Comparison of ENCODE assay signal across 8 cellular contexts in the genomic region with DNA sequence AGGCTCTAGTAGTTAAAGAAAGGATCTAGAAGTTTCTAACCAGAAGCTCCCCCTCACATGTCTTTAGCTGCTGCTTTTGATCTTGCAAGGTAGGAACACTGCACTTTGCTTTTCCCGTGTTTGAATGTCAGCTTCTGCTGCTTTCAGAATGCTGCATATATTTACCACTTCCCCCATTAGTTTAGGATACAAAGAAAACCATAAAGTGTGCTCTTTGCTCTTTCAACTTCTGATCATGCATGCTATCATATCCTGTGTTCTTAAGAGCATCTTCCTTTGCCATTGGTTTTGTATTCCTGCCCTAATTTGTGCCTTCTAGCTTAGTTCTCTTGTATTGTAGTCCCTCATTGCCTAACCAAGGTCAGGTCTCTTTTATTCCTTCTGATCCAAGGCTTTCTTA. TPM values are rescaled to one million over a fixed set of nuclear protein-coding genes. Genes with fewer than 3 reads are reported as not detected.
DNase-seq lines count a peak whose midpoint lies in the region; ATAC-seq and TF ChIP-seq lines count a peak whose summit lies in the region.

No MANE protein-coding gene starts in this region.

- DNase-seq in brain microvascular endothelial cell: no peak
- DNase-seq in naive thymus-derived CD4-positive, alpha-beta T cell: peak in 7 of 9 donors; percentile 38 to 68 (median 57)
- no peak for DNase-seq in NCI-H1092 treated with DMSO at 0.1 percent for 48 hours (lab: John Stamatoyannopoulos, UW)
- no peak for DNase-seq in stimulated activated CD4-positive, alpha-beta T cell treated with anti-CD3 and anti-CD28 coated beads, Interleukin-4, amount 100 ng/mL, for 1 hour
- no peak for DNase-seq in NCI-H1436 treated with DMSO at 0.1 percent for 48 hours (lab: John Stamatoyannopoulos, UW)

- H3K27me3 ChIP-seq in ACC112 (ENCODE audit: insufficient read depth, low read length) (no peaks in the 10 kb centered on the region), HUES6 (ENCODE audit: control insufficient read depth, insufficient read depth, low read length) (no peaks in the 10 kb centered on the region), brain microvascular endothelial cell (replicated peaks) (no peaks in the 10 kb centered on the region)
- no peaks in the 10 kb centered on the region for H3K27me3 ChIP-seq in naive thymus-derived CD4-positive, alpha-beta T cell (ENCODE audit: control insufficient read depth in 2 of 2, insufficient read depth in 2 of 2, low read length in 2 of 2)

- CTCF ChIA-PET in naive thymus-derived CD4-positive, alpha-beta T cell (lab: Charles Lee): interaction anchor here (0.6 to 1.3 kb wide), 6 partner anchors 25 to 150 kb away, joined by 3 to 4 read pairs (median 3); no protein-coding TSS in a partner anchor

- no peak overlapping the region for H2AFZ ChIP-seq in ACC112 (ENCODE audit: low read length, unreplicated experiment)

- peaks cover 51% of the 10 kb centered on the region for H3K79me2 ChIP-seq in ACC112 (ENCODE audit: control insufficient read depth, insufficient read depth, low read length, unreplicated experiment)

- intact Hi-C loops in naive thymus-derived CD4-positive, alpha-beta T cell (cut with micrococcal nuclease): loop anchor here (1.0 to 5.0 kb wide), 6 partner anchors 8 to 151 kb away; a partner anchor contains a TSS

- no peak for TF ChIP-seq CTCF in brain microvascular endothelial cell (IDR thresholded peaks at IDR 0.05; ENCODE audit: low read depth, low read length, missing control alignments)

- peak; percentile 58 for ATAC-seq in naive thymus-derived CD4-positive, alpha-beta T cell
- no peak for ATAC-seq in GM21447 (IDR thresholded peaks at IDR 0.05; ENCODE audit: unreplicated experiment)

- POLR2A ChIA-PET in naive thymus-derived CD4-positive, alpha-beta T cell (lab: Charles Lee): interaction anchor here (0.6 to 3.7 kb wide), 13 partner anchors 9 to 148 kb away, joined by 3 to 37 read pairs (median 5); a partner anchor contains a TSS

- H3K4me1 ChIP-seq in ACC112 (ENCODE audit: control insufficient read depth, insufficient read depth, low read length, unreplicated experiment): peaks cover 14% of the 10 kb centered on the region
- H3K4me1 ChIP-seq in HUES6 (ENCODE audit: control insufficient read depth, insufficient read depth, low read length): peaks cover 27% of the 10 kb centered on the region
- H3K4me1 ChIP-seq in naive thymus-derived CD4-positive, alpha-beta T cell (ENCODE audit: control insufficient read depth in 2 of 2, insufficient read depth in 2 of 2, low read length in 2 of 2): peaks cover 39 to 84% of the 10 kb centered on the region in 2 donors

- no peak overlapping the region for H3K4me3 ChIP-seq in ACC112 (ENCODE audit: low read depth, low read length)
- H3K4me3 ChIP-seq in HUES6 (ENCODE audit: low read depth, low read length): no peak overlapping the region
- no peak overlapping the region for H3K4me3 ChIP-seq in brain microvascular endothelial cell (ENCODE audit: low read depth, low read length)
- H3K4me3 ChIP-seq in naive thymus-derived CD4-positive, alpha-beta T cell (ENCODE audit: low read length): peak overlapping the region; percentile 47

- H3K27ac Mint-ChIP-seq in naive thymus-derived CD4-positive, alpha-beta T cell: peak overlapping the region; percentile 46 to 98 (median 85)

- H3K36me3 Mint-ChIP-seq in naive thymus-derived CD4-positive, alpha-beta T cell: peaks cover 11 to 32% (median 29%) of the 10 kb centered on the region in 5 donors

- no peak overlapping the region for H3K9ac ChIP-seq in HUES6 (ENCODE audit: low read length)

- H3K27ac ChIP-seq in ACC112 (ENCODE audit: low read depth, low read length) (peak overlapping the region; percentile 29; the same call in 1 of the 2 replicates), HUES6 (ENCODE audit: low read depth, low read length) (peak overlapping the region; percentile 6; the same call in 1 of the 2 replicates), brain microvascular endothelial cell (peak overlapping the region; percentile 45)
- H3K27ac ChIP-seq in naive thymus-derived CD4-positive, alpha-beta T cell (ENCODE audit: low read depth, low read length): peak overlapping the region; percentile 68

- H3K36me3 ChIP-seq in ACC112 (ENCODE audit: insufficient read depth, low read length) (peaks cover 20% of the 10 kb centered on the region; the same call in 1 of the 2 replicates), HUES6 (ENCODE audit: control insufficient read depth, insufficient read depth, low read length) (peaks cover 39% of the 10 kb centered on the region), brain microvascular endothelial cell (replicated peaks) (peaks cover 7% of the 10 kb centered on the region)
- H3K36me3 ChIP-seq in naive thymus-derived CD4-positive, alpha-beta T cell (ENCODE audit: control insufficient read depth in 2 of 3, insufficient read depth in 3 of 3, low read length in 3 of 3): peaks cover 0 to 13% (median 0%) of the 10 kb centered on the region in 3 experiments

- H3K9me3 ChIP-seq in HUES6 (ENCODE audit: control insufficient read depth, insufficient read depth, low read depth, low read length): no peaks in the 10 kb centered on the region
- no peaks in the 10 kb centered on the region for H3K9me3 ChIP-seq in naive thymus-derived CD4-positive, alpha-beta T cell (ENCODE audit: control insufficient read depth in 2 of 3, low read length in 3 of 3)

- in situ Hi-C loops in brain microvascular endothelial cell (cut with HindIII; ENCODE audit: low pct_ligation_motif_present, low sequenced_read_pairs): no loop called here

- H3K4me3 Mint-ChIP-seq in naive thymus-derived CD4-positive, alpha-beta T cell: peak overlapping the region; percentile 58 to 82 (median 68)

- no peaks in the 10 kb centered on the region for H3K27me3 Mint-ChIP-seq in naive thymus-derived CD4-positive, alpha-beta T cell

- H3K4me1 Mint-ChIP-seq in naive thymus-derived CD4-positive, alpha-beta T cell: peaks cover 61 to 98% (median 87%) of the 10 kb centered on the region in 7 donors

- H3K9me3 Mint-ChIP-seq in naive thymus-derived CD4-positive, alpha-beta T cell: no peaks in the 10 kb centered on the region

RNA-seq across cellular contexts. Expression of a gene that starts 43.3 kb away (rescaled TPM):
- total RNA-seq in naive thymus-derived CD4-positive, alpha-beta T cell: 10 to 100 TPM; 55.0 to 89.1 (median 78.3) TPM
- polyA plus RNA-seq in naive thymus-derived CD4-positive, alpha-beta T cell: 10 to 100 TPM; 10.1 to 11.7 TPM

Comparison
In these comparisons a context has a peak if more than half of its experiments do, and no peak if none do; other contexts are left out.
1. H3K27ac ChIP-seq: peak in every context shown above with its lines; median percentile 68 in naive thymus-derived CD4-positive, alpha-beta T cell; 45 in brain microvascular endothelial cell; 29 in ACC112; 6 in HUES6.
2. DNase-seq: peak in naive thymus-derived CD4-positive, alpha-beta T cell (7 of 9); none in brain microvascular endothelial cell (single experiment), NCI-H1092 treated with DMSO at 0.1 percent for 48 hours (single experiment), stimulated activated CD4-positive, alpha-beta T cell treated with anti-CD3 and anti-CD28 coated beads, Interleukin-4, amount 100 ng/mL, for 1 hour (single experiment) and NCI-H1436 treated with DMSO at 0.1 percent for 48 hours (single experiment).